In genomic region chr6:27824248-27825024, GRCh38 we compare ENCODE assay signal across 8 cellular contexts.
A peak's percentile ranks its signal among the peaks of the same experiment; 100 is the strongest.
DNase-seq lines count a peak whose midpoint lies in the region; ATAC-seq and TF ChIP-seq lines count a peak whose summit lies in the region.
"Not testable (repeated sequence)": the region's sequence is repeated elsewhere in the genome, so short reads cannot be mapped to it uniquely, and the experiment has no call there.

No MANE protein-coding gene starts in this region.

- H3K27ac ChIP-seq in CD4-positive, alpha-beta memory T cell (ENCODE audit: low read depth, low read length) = peak overlapping the region; percentile 66
- peak overlapping the region; percentile 75 for H3K27ac ChIP-seq in cingulate gyrus (ENCODE audit: low read depth, low read length)

- H3K9me3 ChIP-seq in CD4-positive, alpha-beta memory T cell (ENCODE audit: control insufficient read depth in 1 of 2, low read length in 2 of 2); skeletal muscle satellite cell (replicated peaks; ENCODE audit: low read length): not testable (repeated sequence)

- H3K4me1 ChIP-seq in CD4-positive, alpha-beta memory T cell (ENCODE audit: insufficient read depth, low read length) = peaks cover 21% of the 10 kb centered on the region
- H3K4me1 ChIP-seq in skeletal muscle satellite cell (ENCODE audit: control insufficient read depth, insufficient read depth, low read length) = not testable (repeated sequence)

- DNase-seq in CD4-positive, alpha-beta memory T cell = peak; percentile 71 to 82 (median 81)
- DNase-seq in NCI-H345 (lab: John Stamatoyannopoulos, UW) = peak; percentile 31
- peak; percentile 43 for DNase-seq in kidney tubule cell (ENCODE audit: low spot score)

- peak overlapping the region; percentile 88 to 98 (median 92) for H3K4me3 Mint-ChIP-seq in CD4-positive, alpha-beta memory T cell

- not testable (repeated sequence) for TF ChIP-seq CTCF in WI38 (IDR thresholded peaks at IDR 0.05; ENCODE audit: low read depth, low read length)

- intact Hi-C loops in CD4-positive, alpha-beta memory T cell (cut with micrococcal nuclease) = loop anchor here (1.0 kb wide), 2 partner anchors 13 to 48 kb away; a partner anchor contains a TSS

- CTCF ChIA-PET in CD4-positive, alpha-beta memory T cell (lab: Charles Lee; ENCODE audit: partially characterized antibody) = interaction anchor here (0.6 to 5.9 kb wide), 12 partner anchors 10 to 70 kb away, joined by 3 to 52 read pairs (median 6); a partner anchor contains a TSS

- peak overlapping the region; percentile 91 to 100 (median 98) for H3K27ac Mint-ChIP-seq in CD4-positive, alpha-beta memory T cell

- peak overlapping the region; percentile 84 for H3K4me2 ChIP-seq in skeletal muscle satellite cell (ENCODE audit: low read length)

- peaks cover 14 to 35% (median 25%) of the 10 kb centered on the region in 4 donors for H3K4me1 Mint-ChIP-seq in CD4-positive, alpha-beta memory T cell

- not testable (repeated sequence) for H3K36me3 ChIP-seq in CD4-positive, alpha-beta memory T cell (ENCODE audit: insufficient read depth, low read length); skeletal muscle satellite cell (ENCODE audit: insufficient read depth, low read length)

- H3K4me3 ChIP-seq in CD4-positive, alpha-beta memory T cell (ENCODE audit: low read length in 2 of 2) = peak overlapping the region; percentile 62 to 79
- H3K4me3 ChIP-seq in WI38 (ENCODE audit: low read depth, low read length) (peak overlapping the region; percentile 61), skeletal muscle satellite cell (ENCODE audit: low read length) (peak overlapping the region; percentile 73)

- ATAC-seq in GM19395 (IDR thresholded peaks at IDR 0.05; ENCODE audit: unreplicated experiment) (peak; percentile 76), HG03135 (IDR thresholded peaks at IDR 0.05; ENCODE audit: unreplicated experiment) (peak; percentile 65)

- peak overlapping the region; percentile 77 for H3K9ac ChIP-seq in skeletal muscle satellite cell (ENCODE audit: low read depth, low read length)

- H3K9me3 Mint-ChIP-seq in CD4-positive, alpha-beta memory T cell = not testable (repeated sequence)

- not testable (repeated sequence) for H3K36me3 Mint-ChIP-seq in CD4-positive, alpha-beta memory T cell

- H3K27me3 ChIP-seq in CD4-positive, alpha-beta memory T cell (ENCODE audit: insufficient read depth, low read length); skeletal muscle satellite cell (ENCODE audit: control insufficient read depth, insufficient read depth, low read length): not testable (repeated sequence)

- POLR2A ChIA-PET in CD4-positive, alpha-beta memory T cell (lab: Charles Lee; ENCODE audit: partially characterized antibody) = interaction anchor here (0.6 to 9.1 kb wide), 42 partner anchors 10 to 1807 kb away, joined by 3 to 409 read pairs (median 6); partner anchors contain the start of gene HMGN4

- H3K27me3 Mint-ChIP-seq in CD4-positive, alpha-beta memory T cell = not testable (repeated sequence)

Comparison
In these comparisons a context has a peak if more than half of its experiments do, and no peak if none do; other contexts are left out.
1. Peak in every context shown above with its lines: DNase-seq, ATAC-seq, H3K4me3 ChIP-seq and H3K27ac ChIP-seq.
2. DNase-seq: peak in every context shown above with its lines; median percentile 81 in CD4-positive, alpha-beta memory T cell; 43 in kidney tubule cell; 31 in NCI-H345.